ENCODE assay signal across 1 cellular context in the genomic region with DNA sequence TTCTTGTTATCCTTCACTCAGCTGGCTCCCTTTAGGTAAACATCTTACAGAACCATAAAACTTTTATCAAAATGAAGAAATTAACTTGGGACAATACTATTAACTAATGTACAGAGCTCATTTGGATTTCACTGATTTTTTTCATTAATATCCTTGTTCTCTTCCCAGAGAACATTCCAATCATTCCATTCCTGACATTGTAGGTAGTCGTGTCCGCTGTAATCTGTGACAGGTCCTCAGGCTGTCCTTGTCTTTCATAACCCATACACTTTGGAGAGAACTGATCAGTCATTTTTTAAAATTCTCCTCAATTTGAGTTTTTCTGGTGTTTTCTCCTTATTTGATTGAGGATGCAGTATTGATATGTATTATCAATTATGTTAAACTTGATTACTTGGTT.
TF ChIP-seq lines count a peak whose summit lies in the region.

No MANE protein-coding gene starts in this region.

TF ChIP-seq in H1, 55 proteins besides CTCF, POLR2A, EP300 and RAD21:
- peak; percentile 46; the same call in 1 of the 2 replicates for TF ChIP-seq TEAD4 (IDR thresholded peaks at IDR 0.05; ENCODE audit: low read depth, low read length)
- TF ChIP-seq, protein P1, sequence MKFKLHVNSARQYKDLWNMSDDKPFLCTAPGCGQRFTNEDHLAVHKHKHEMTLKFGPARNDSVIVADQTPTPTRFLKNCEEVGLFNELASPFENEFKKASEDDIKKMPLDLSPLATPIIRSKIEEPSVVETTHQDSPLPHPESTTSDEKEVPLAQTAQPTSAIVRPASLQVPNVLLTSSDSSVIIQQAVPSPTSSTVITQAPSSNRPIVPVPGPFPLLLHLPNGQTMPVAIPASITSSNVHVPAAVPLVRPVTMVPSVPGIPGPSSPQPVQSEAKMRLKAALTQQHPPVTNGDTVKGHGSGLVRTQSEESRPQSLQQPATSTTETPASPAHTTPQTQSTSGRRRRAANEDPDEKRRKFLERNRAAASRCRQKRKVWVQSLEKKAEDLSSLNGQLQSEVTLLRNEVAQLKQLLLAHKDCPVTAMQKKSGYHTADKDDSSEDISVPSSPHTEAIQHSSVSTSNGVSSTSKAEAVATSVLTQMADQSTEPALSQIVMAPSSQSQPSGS (IDR thresholded peaks at IDR 0.05; ENCODE audit: low read length), result no peak
